Comparison of ENCODE assay signal across 20 cellular contexts in genomic region chr5:123269851-123270250, GRCh38.
DNase-seq lines count a peak whose midpoint lies in the region; ATAC-seq, FAIRE-seq and TF ChIP-seq lines count a peak whose summit lies in the region.
"Had no signal": no experiment of that assay in that cellular context is flagged by ENCODE, and none has a peak within 500 bp of the region (broad histone marks: within the 10 kb centered on the region; RNA-seq: fewer than 3 reads in every experiment).

No MANE protein-coding gene starts in this region.

- H3K4me1 ChIP-seq in ascending aorta (peaks cover 6 to 31% of the 10 kb centered on the region in 2 donors), thoracic aorta (ENCODE audit: control insufficient read depth in 1 of 2, low read depth in 2 of 2) (peaks cover 18 to 65% of the 10 kb centered on the region in 2 donors)
- H3K4me1 ChIP-seq: A549, Caco-2 had no signal

- H3K4me1 Mint-ChIP-seq in nephron progenitor cell: peaks cover 5% of the 10 kb centered on the region

- no peaks in the 10 kb centered on the region for H3K9me3 ChIP-seq in ascending aorta
- no peaks in the 10 kb centered on the region for H3K9me3 ChIP-seq in thoracic aorta
- H3K9me3 ChIP-seq: A549, Caco-2 had no signal

- H3K36me3 Mint-ChIP-seq in nephron progenitor cell (ENCODE audit: low read depth): no peaks in the 10 kb centered on the region

- no peak for FAIRE-seq in GM12891 (lab: Jason Lieb, UNC)
- FAIRE-seq: D721Med, G401.6, GM12892, GM18507, H54 had no signal

- H3K27ac ChIP-seq in ascending aorta (peak overlapping the region; percentile 83 to 88), thoracic aorta (peak overlapping the region; percentile 86 to 87)
- H3K27ac ChIP-seq: A549, C4-2B, HL-60 had no signal

- no peak for ATAC-seq in thoracic aorta (ENCODE audit: insufficient number of reproducible peaks, low FRiP score, low read depth)
- ATAC-seq: A549, HCT116 had no signal

- peaks cover 4% of the 10 kb centered on the region for H3K9me3 Mint-ChIP-seq in nephron progenitor cell
- H3K9me3 Mint-ChIP-seq: CD4-positive, alpha-beta T cell; HFFc6 had no signal

- no peak for TF ChIP-seq POLR2A in GM12891 (IDR thresholded peaks at IDR 0.05; ENCODE audit: low read depth, low read length)

- H3K27me3 ChIP-seq in ascending aorta: no peaks in the 10 kb centered on the region
- no peaks in the 10 kb centered on the region for H3K27me3 ChIP-seq in thoracic aorta (replicated peaks; ENCODE audit: insufficient read depth)

- intact Hi-C loops in ascending aorta (cut with DNase I): loop anchor here (5.0 kb wide), 2 partner anchors 43 to 93 kb away; no protein-coding TSS in a partner anchor

- H3K4me3 ChIP-seq in ascending aorta: peak overlapping the region in 1 of 2 donors; percentile 19
- peak overlapping the region; percentile 46 for H3K4me3 ChIP-seq in thoracic aorta
- H3K4me3 ChIP-seq: A549 had no signal

- peak overlapping the region; percentile 16 for H3K27ac Mint-ChIP-seq in nephron progenitor cell
- H3K27ac Mint-ChIP-seq: CD4-positive, alpha-beta T cell; HFFc6 had no signal

- H3K4me3 Mint-ChIP-seq in nephron progenitor cell: no peak overlapping the region
- H3K4me3 Mint-ChIP-seq: CD4-positive, alpha-beta T cell; HFFc6 had no signal

- H3K36me3 ChIP-seq in ascending aorta: no peaks in the 10 kb centered on the region
- H3K36me3 ChIP-seq in thoracic aorta: no peaks in the 10 kb centered on the region

- TF ChIP-seq CTCF in ascending aorta (IDR thresholded peaks at IDR 0.05) (no peak), nephron progenitor cell (IDR thresholded peaks at IDR 0.05) (no peak), thoracic aorta (IDR thresholded peaks at IDR 0.05) (no peak), GM20000 (IDR thresholded peaks at IDR 0.05; ENCODE audit: extremely low read depth, missing control alignments) (no peak)

- DNase-seq in ascending aorta (ENCODE audit: low spot score in 2 of 2) (no peak), nephron progenitor cell (no peak), thoracic aorta (ENCODE audit: low spot score) (no peak), GM20000 (ENCODE audit: low spot score) (no peak), GM12891 (ENCODE audit: insufficient read length, low spot score) (no peak), NCI-H2081 (lab: John Stamatoyannopoulos, UW) (no peak), 8988T (no peak)
- DNase-seq: AML-193; Caco-2; CD4-positive, alpha-beta T cell; HFFc6 had no signal

- H3K27me3 Mint-ChIP-seq in nephron progenitor cell (ENCODE audit: low read depth, poor library complexity): no peaks in the 10 kb centered on the region
- H3K27me3 Mint-ChIP-seq: CD4-positive, alpha-beta T cell had no signal

TF ChIP-seq in GM12891, 5 proteins besides CTCF, POLR2A, EP300 and RAD21:
- TF ChIP-seq TAF1 (IDR thresholded peaks at IDR 0.05; ENCODE audit: low read depth, low read length): no peak
- TF ChIP-seq SPI1 (IDR thresholded peaks at IDR 0.05; ENCODE audit: low read depth, low read length): no peak
- TF ChIP-seq POLR2AphosphoS5 (IDR thresholded peaks at IDR 0.05; ENCODE audit: low read depth, low read length): no peak
- TF ChIP-seq POU2F2 (IDR thresholded peaks at IDR 0.05; ENCODE audit: low read depth, low read length): no peak
- TF ChIP-seq PAX5 (IDR thresholded peaks at IDR 0.05; ENCODE audit: insufficient read depth, low read length, severe bottlenecking): no peak
TF ChIP-seq in GM12891: peak in this region for 0.
